In the genomic region with DNA sequence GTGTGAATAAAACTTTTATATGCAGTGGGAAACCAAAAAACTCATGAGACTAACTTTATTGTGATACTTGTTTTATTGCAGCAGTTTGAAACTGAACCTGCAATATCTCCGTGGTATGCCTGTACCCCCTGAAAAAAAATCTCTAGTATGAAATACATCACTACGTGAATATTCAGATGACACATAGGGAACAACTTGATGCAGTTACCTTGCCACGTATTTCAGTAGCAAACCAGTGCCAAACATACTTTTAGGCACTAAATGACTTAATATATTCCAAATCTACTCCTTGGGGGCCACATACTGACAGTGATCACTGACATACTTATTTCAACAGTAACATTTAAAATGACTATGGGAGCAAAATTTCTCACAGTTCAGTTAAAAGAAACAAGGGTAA, we compare ENCODE assay signal across 23 cellular contexts. TPM values are rescaled to one million over a fixed set of nuclear protein-coding genes. Genes with fewer than 3 reads are reported as not detected.
DNase-seq lines count a peak whose midpoint lies in the region; ATAC-seq and TF ChIP-seq lines count a peak whose summit lies in the region.
"Had no signal": no experiment of that assay in that cellular context is flagged by ENCODE, and none has a peak within 500 bp of the region (broad histone marks: within the 10 kb centered on the region; RNA-seq: fewer than 3 reads in every experiment).

No MANE protein-coding gene starts in this region.

- intact Hi-C loops in natural killer cell (cut with micrococcal nuclease): no loop called here

- no peak overlapping the region for H3K4me3 Mint-ChIP-seq in activated T-cell treated with anti-CD3 and anti-CD28 coated beads, Interleukin-2, amount 50 U/mL, for 4 hours
- H3K4me3 Mint-ChIP-seq in CD8-positive, alpha-beta memory T cell: peak overlapping the region in 1 of 7 donors; percentile 33
- H3K4me3 Mint-ChIP-seq in activated naive CD8-positive, alpha-beta T cell treated with anti-CD3 and anti-CD28 coated beads, Interleukin-2, amount 50 U/mL, for 24 hours: no peak overlapping the region
- H3K4me3 Mint-ChIP-seq in natural killer cell: no peak overlapping the region
- H3K4me3 Mint-ChIP-seq: HFFc6 had no signal

- peaks cover 53% of the 10 kb centered on the region for H3K36me3 ChIP-seq in CD8-positive, alpha-beta memory T cell (ENCODE audit: insufficient read depth, low read length)

- ATAC-seq in activated T-cell treated with anti-CD3 and anti-CD28 coated beads, Interleukin-2, amount 50 U/mL, for 4 hours: peak; percentile 27 to 32
- no peak for ATAC-seq in activated naive CD8-positive, alpha-beta T cell treated with anti-CD3 and anti-CD28 coated beads, Interleukin-2, amount 50 U/mL, for 24 hours
- no peak for ATAC-seq in natural killer cell
- ATAC-seq: HepG2 had no signal

- H3K4me1 Mint-ChIP-seq in activated T-cell treated with anti-CD3 and anti-CD28 coated beads, Interleukin-2, amount 50 U/mL, for 4 hours (ENCODE audit: low read depth): peaks cover 52% of the 10 kb centered on the region
- peaks cover 56 to 79% (median 77%) of the 10 kb centered on the region in 3 donors for H3K4me1 Mint-ChIP-seq in CD8-positive, alpha-beta memory T cell
- H3K4me1 Mint-ChIP-seq in activated naive CD8-positive, alpha-beta T cell treated with anti-CD3 and anti-CD28 coated beads, Interleukin-2, amount 50 U/mL, for 24 hours: peaks cover 33% of the 10 kb centered on the region
- peaks cover 27 to 52% of the 10 kb centered on the region in 2 donors for H3K4me1 Mint-ChIP-seq in natural killer cell

- TF ChIP-seq CTCF in natural killer cell (IDR thresholded peaks at IDR 0.05): no peak

- no peak overlapping the region for H3K4me3 ChIP-seq in CD8-positive, alpha-beta memory T cell (ENCODE audit: low read length)
- H3K4me3 ChIP-seq: BLaER1 had no signal

- peak overlapping the region in 6 of 8 donors; percentile 23 to 86 (median 76) for H3K27ac Mint-ChIP-seq in CD8-positive, alpha-beta memory T cell
- peak overlapping the region; percentile 9 for H3K27ac Mint-ChIP-seq in activated naive CD8-positive, alpha-beta T cell treated with anti-CD3 and anti-CD28 coated beads, Interleukin-2, amount 50 U/mL, for 24 hours
- peak overlapping the region; percentile 59 to 71 for H3K27ac Mint-ChIP-seq in natural killer cell
- H3K27ac Mint-ChIP-seq: HFFc6 had no signal

- H3K36me3 Mint-ChIP-seq in activated T-cell treated with anti-CD3 and anti-CD28 coated beads, Interleukin-2, amount 50 U/mL, for 4 hours (ENCODE audit: insufficient read depth): peaks cover 44% of the 10 kb centered on the region
- H3K36me3 Mint-ChIP-seq in CD8-positive, alpha-beta memory T cell: peaks cover 12 to 87% (median 30%) of the 10 kb centered on the region in 3 donors
- H3K36me3 Mint-ChIP-seq in activated naive CD8-positive, alpha-beta T cell treated with anti-CD3 and anti-CD28 coated beads, Interleukin-2, amount 50 U/mL, for 24 hours (ENCODE audit: low read depth): peaks cover 44% of the 10 kb centered on the region
- peaks cover 16% of the 10 kb centered on the region for H3K36me3 Mint-ChIP-seq in natural killer cell

- H3K27me3 Mint-ChIP-seq in activated T-cell treated with anti-CD3 and anti-CD28 coated beads, Interleukin-2, amount 50 U/mL, for 4 hours (ENCODE audit: low read depth): no peaks in the 10 kb centered on the region
- no peaks in the 10 kb centered on the region for H3K27me3 Mint-ChIP-seq in CD8-positive, alpha-beta memory T cell
- H3K27me3 Mint-ChIP-seq in activated naive CD8-positive, alpha-beta T cell treated with anti-CD3 and anti-CD28 coated beads, Interleukin-2, amount 50 U/mL, for 24 hours: no peaks in the 10 kb centered on the region
- no peaks in the 10 kb centered on the region for H3K27me3 Mint-ChIP-seq in natural killer cell (ENCODE audit: low read depth in 2 of 2)

- H3K27ac ChIP-seq in CD8-positive, alpha-beta memory T cell (ENCODE audit: low read depth, low read length): no peak overlapping the region
- H3K27ac ChIP-seq: BLaER1 had no signal

- DNase-seq in activated T-cell treated with anti-CD3 and anti-CD28 coated beads, Interleukin-2, amount 50 U/mL, for 4 hours: no peak
- DNase-seq in activated T-cell treated with anti-CD3 and anti-CD28 coated beads, Interleukin-2, amount 50 U/mL, for 48 hours: no peak
- DNase-seq in CD8-positive, alpha-beta memory T cell: no peak
- DNase-seq in activated naive CD8-positive, alpha-beta T cell treated with anti-CD3 and anti-CD28 coated beads, Interleukin-2, amount 50 U/mL, for 24 hours: no peak
- DNase-seq in natural killer cell (no peak), DMS79 treated with DMSO at 0.1 percent for 48 hours (lab: John Stamatoyannopoulos, UW) (no peak)
- no peak for DNase-seq in activated CD8-positive, alpha-beta memory T cell treated with anti-CD3 and anti-CD28 coated beads, Interleukin-2, amount 50 U/mL, for 48 hours
- DNase-seq: DND-41, H7, HFFc6, KG1, NCI-H1105 treated with DMSO at 0.1 percent for 48 hours, NCI-H1694, NCI-H2081 treated with DMSO at 0.1 percent for 48 hours, NCI-H82, OCI-M1, SHP77 had no signal

- H3K9me3 Mint-ChIP-seq in activated T-cell treated with anti-CD3 and anti-CD28 coated beads, Interleukin-2, amount 50 U/mL, for 4 hours: no peaks in the 10 kb centered on the region
- H3K9me3 Mint-ChIP-seq in CD8-positive, alpha-beta memory T cell: no peaks in the 10 kb centered on the region
- no peaks in the 10 kb centered on the region for H3K9me3 Mint-ChIP-seq in activated naive CD8-positive, alpha-beta T cell treated with anti-CD3 and anti-CD28 coated beads, Interleukin-2, amount 50 U/mL, for 24 hours
- H3K9me3 Mint-ChIP-seq in natural killer cell: no peaks in the 10 kb centered on the region
- H3K9me3 Mint-ChIP-seq: HFFc6 had no signal

- H3K9me3 ChIP-seq in CD8-positive, alpha-beta memory T cell (ENCODE audit: low read length): no peaks in the 10 kb centered on the region

- no peaks in the 10 kb centered on the region for H3K27me3 ChIP-seq in CD8-positive, alpha-beta memory T cell (ENCODE audit: insufficient read depth, low read length, poor library complexity, severe bottlenecking)
- H3K27me3 ChIP-seq: BLaER1 had no signal

- H3K4me1 ChIP-seq in CD8-positive, alpha-beta memory T cell (ENCODE audit: insufficient read depth, low read length): peaks cover 27% of the 10 kb centered on the region
- H3K4me1 ChIP-seq: BLaER1 had no signal

- CTCF ChIA-PET in CD8-positive, alpha-beta memory T cell (lab: Charles Lee): no interaction called here

- POLR2A ChIA-PET in CD8-positive, alpha-beta memory T cell (lab: Charles Lee): no interaction called here

RNA-seq across cellular contexts. Expression of a gene that starts 13.8 kb away (rescaled TPM):
- 10 to 100 TPM; 34.8 to 40.4 (median 36.5) TPM for total RNA-seq in activated T-cell treated with anti-CD3 and anti-CD28 coated beads, Interleukin-2, amount 50 U/mL, for 4 hours
- 10 to 100 TPM; 41.7 to 47.8 TPM for total RNA-seq in CD8-positive, alpha-beta memory T cell
- polyA plus RNA-seq in CD8-positive, alpha-beta memory T cell: 156 TPM
- total RNA-seq in natural killer cell: 100 to 1,000 TPM; 126 to 166 (median 139) TPM

RNA-seq across cellular contexts. Expression of a gene that starts 38.9 kb away (rescaled TPM):
- total RNA-seq in activated T-cell treated with anti-CD3 and anti-CD28 coated beads, Interleukin-2, amount 50 U/mL, for 4 hours: 10 to 100 TPM; 42.8 to 48.1 (median 46.1) TPM
- total RNA-seq in CD8-positive, alpha-beta memory T cell: 10 to 100 TPM; 58.9 to 60.2 TPM
- polyA plus RNA-seq in CD8-positive, alpha-beta memory T cell: 20.4 TPM
- total RNA-seq in natural killer cell: 10 to 100 TPM; 33.3 to 41.9 (median 36.6) TPM

RNA-seq across cellular contexts. Expression of a gene that starts 55.5 kb away (rescaled TPM):
- total RNA-seq in activated T-cell treated with anti-CD3 and anti-CD28 coated beads, Interleukin-2, amount 50 U/mL, for 4 hours: under 1 TPM; 0.10 to 0.35 (median 0.34) TPM
- total RNA-seq in CD8-positive, alpha-beta memory T cell: under 1 TPM; 0.70 to 0.73 TPM
- polyA plus RNA-seq in CD8-positive, alpha-beta memory T cell: 0.16 TPM
- 10 to 100 TPM in 1 of 3 donors, under 1 TPM in 1, not detected in 1; 0.34 to 12.4 TPM for total RNA-seq in natural killer cell
- total RNA-seq: A673, G401, H7, HepG2, HFFc6, NCI-H460, RPMI7951 had no signal
- polyA plus RNA-seq: HepG2 had no signal

Comparison
In these comparisons a context has a peak if more than half of its experiments do, and no peak if none do; other contexts are left out.
1. ATAC-seq: peak in activated T-cell treated with anti-CD3 and anti-CD28 coated beads, Interleukin-2, amount 50 U/mL, for 4 hours (2 of 2); none in activated naive CD8-positive, alpha-beta T cell treated with anti-CD3 and anti-CD28 coated beads, Interleukin-2, amount 50 U/mL, for 24 hours (single experiment) and natural killer cell (0 of 3).
2. H3K27ac Mint-ChIP-seq: peak in every context shown above with its lines; median percentile 76 in CD8-positive, alpha-beta memory T cell; 65 in natural killer cell; 9 in activated naive CD8-positive, alpha-beta T cell treated with anti-CD3 and anti-CD28 coated beads, Interleukin-2, amount 50 U/mL, for 24 hours.